10 cellular contexts compared by ENCODE assay signal in the genomic region with DNA sequence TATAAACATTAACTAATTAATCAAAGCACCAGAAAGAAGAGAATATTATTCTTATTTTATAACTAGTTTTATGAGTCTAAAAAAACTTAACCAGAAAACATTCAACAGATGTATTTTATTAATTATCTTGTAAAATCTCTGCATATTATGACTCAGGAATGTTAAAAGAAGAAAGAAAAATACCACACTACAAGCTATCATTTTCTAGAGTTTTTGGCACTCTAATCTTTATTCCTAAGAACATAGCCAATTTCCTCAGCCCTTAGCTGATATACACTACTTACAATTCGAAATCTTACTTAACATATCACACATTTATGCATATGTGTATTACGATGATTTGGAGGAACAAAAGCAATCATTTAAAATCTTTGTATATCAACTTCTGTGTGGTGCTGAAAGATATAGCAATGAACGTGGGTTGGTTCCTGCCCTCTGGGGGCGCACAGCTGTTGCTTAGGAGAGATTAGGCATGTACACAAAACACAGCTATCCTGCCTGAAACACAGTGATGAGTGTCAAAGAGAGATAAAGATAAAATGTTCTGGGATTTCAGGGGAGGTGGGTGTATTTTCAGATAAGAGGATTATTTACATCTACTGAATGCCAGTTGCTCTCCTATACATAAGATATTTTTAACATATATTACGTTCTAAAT.
A peak's percentile ranks its signal among the peaks of the same experiment; 100 is the strongest.
DNase-seq lines count a peak whose midpoint lies in the region; ATAC-seq and TF ChIP-seq lines count a peak whose summit lies in the region.
"Had no signal": no experiment of that assay in that cellular context is flagged by ENCODE, and none has a peak within 500 bp of the region (broad histone marks: within the 10 kb centered on the region; RNA-seq: fewer than 3 reads in every experiment).

No MANE protein-coding gene starts in this region.

- peaks cover 0 to 36% of the 10 kb centered on the region in 2 donors for H3K36me3 ChIP-seq in vagina

- no peaks in the 10 kb centered on the region for H3K9me3 ChIP-seq in vagina
- H3K9me3 ChIP-seq: body of pancreas had no signal

- intact Hi-C loops in natural killer cell (cut with micrococcal nuclease) (no loop called here), vagina (cut with DNase I) (no loop called here)

- H3K9me3 Mint-ChIP-seq in natural killer cell, result no peaks in the 10 kb centered on the region
- no peaks in the 10 kb centered on the region for H3K9me3 Mint-ChIP-seq in natural killer cell treated with Interleukin-12 subunit alpha and Interleukin-12 subunit beta and Interleukin-15 and Interleukin-18, amount 100 ng/mL, for 72 hours
- H3K9me3 Mint-ChIP-seq in activated naive CD8-positive, alpha-beta T cell treated with anti-CD3 and anti-CD28 coated beads, Interleukin-2, amount 50 U/mL, for 24 hours, result no peaks in the 10 kb centered on the region
- H3K9me3 Mint-ChIP-seq in immature natural killer cell, result no peaks in the 10 kb centered on the region

- H3K4me1 ChIP-seq in vagina, result peaks cover 11% of the 10 kb centered on the region

- ATAC-seq in natural killer cell (no peak), HG03108 (IDR thresholded peaks at IDR 0.05; ENCODE audit: unreplicated experiment) (no peak), HG02763 (IDR thresholded peaks at IDR 0.05; ENCODE audit: unreplicated experiment) (no peak), HG03135 (IDR thresholded peaks at IDR 0.05; ENCODE audit: unreplicated experiment) (no peak)
- no peak for ATAC-seq in natural killer cell treated with Interleukin-12 subunit alpha and Interleukin-12 subunit beta and Interleukin-15 and Interleukin-18, amount 100 ng/mL, for 72 hours
- ATAC-seq in activated naive CD8-positive, alpha-beta T cell treated with anti-CD3 and anti-CD28 coated beads, Interleukin-2, amount 50 U/mL, for 24 hours, result peak; percentile 72
- ATAC-seq: body of pancreas had no signal

- H3K27me3 ChIP-seq in vagina, result no peaks in the 10 kb centered on the region
- H3K27me3 ChIP-seq: body of pancreas had no signal

- TF ChIP-seq POLR2A in vagina (IDR thresholded peaks at IDR 0.05), result no peak

- TF ChIP-seq CTCF in natural killer cell (IDR thresholded peaks at IDR 0.05) (no peak), vagina (IDR thresholded peaks at IDR 0.05) (no peak)

- H3K36me3 Mint-ChIP-seq in natural killer cell (peaks cover 6% of the 10 kb centered on the region), immature natural killer cell (peaks cover 23 to 51% (median 28%) of the 10 kb centered on the region in 3 donors)
- no peaks in the 10 kb centered on the region for H3K36me3 Mint-ChIP-seq in natural killer cell treated with Interleukin-12 subunit alpha and Interleukin-12 subunit beta and Interleukin-15 and Interleukin-18, amount 100 ng/mL, for 72 hours
- peaks cover 5% of the 10 kb centered on the region for H3K36me3 Mint-ChIP-seq in activated naive CD8-positive, alpha-beta T cell treated with anti-CD3 and anti-CD28 coated beads, Interleukin-2, amount 50 U/mL, for 24 hours (ENCODE audit: low read depth)

- H3K4me1 Mint-ChIP-seq in natural killer cell (no peaks in the 10 kb centered on the region), immature natural killer cell (no peaks in the 10 kb centered on the region)
- H3K4me1 Mint-ChIP-seq in natural killer cell treated with Interleukin-12 subunit alpha and Interleukin-12 subunit beta and Interleukin-15 and Interleukin-18, amount 100 ng/mL, for 72 hours (ENCODE audit: low read depth in 2 of 2), result no peaks in the 10 kb centered on the region
- H3K4me1 Mint-ChIP-seq in activated naive CD8-positive, alpha-beta T cell treated with anti-CD3 and anti-CD28 coated beads, Interleukin-2, amount 50 U/mL, for 24 hours, result peaks cover 14% of the 10 kb centered on the region

- H3K4me3 Mint-ChIP-seq in natural killer cell, result no peak overlapping the region
- H3K4me3 Mint-ChIP-seq in natural killer cell treated with Interleukin-12 subunit alpha and Interleukin-12 subunit beta and Interleukin-15 and Interleukin-18, amount 100 ng/mL, for 72 hours, result no peak overlapping the region
- H3K4me3 Mint-ChIP-seq in activated naive CD8-positive, alpha-beta T cell treated with anti-CD3 and anti-CD28 coated beads, Interleukin-2, amount 50 U/mL, for 24 hours, result peak overlapping the region; percentile 73
- H3K4me3 Mint-ChIP-seq in immature natural killer cell, result no peak overlapping the region

- H3K27me3 Mint-ChIP-seq in natural killer cell (ENCODE audit: low read depth in 2 of 2), result no peaks in the 10 kb centered on the region
- H3K27me3 Mint-ChIP-seq in natural killer cell treated with Interleukin-12 subunit alpha and Interleukin-12 subunit beta and Interleukin-15 and Interleukin-18, amount 100 ng/mL, for 72 hours, result no peaks in the 10 kb centered on the region
- no peaks in the 10 kb centered on the region for H3K27me3 Mint-ChIP-seq in activated naive CD8-positive, alpha-beta T cell treated with anti-CD3 and anti-CD28 coated beads, Interleukin-2, amount 50 U/mL, for 24 hours
- no peaks in the 10 kb centered on the region for H3K27me3 Mint-ChIP-seq in immature natural killer cell (ENCODE audit: low read depth in 3 of 3)

- peak overlapping the region; percentile 66 for H3K27ac ChIP-seq in vagina

- H3K4me3 ChIP-seq in vagina, result no peak overlapping the region
- H3K4me3 ChIP-seq: body of pancreas had no signal

- DNase-seq in natural killer cell (no peak), immature natural killer cell (no peak), vagina (ENCODE audit: extremely low spot score in 2 of 2) (no peak)
- no peak for DNase-seq in natural killer cell treated with Interleukin-12 subunit alpha and Interleukin-12 subunit beta and Interleukin-15 and Interleukin-18, amount 100 ng/mL, for 72 hours (ENCODE audit: low spot score)
- peak; percentile 14 for DNase-seq in activated naive CD8-positive, alpha-beta T cell treated with anti-CD3 and anti-CD28 coated beads, Interleukin-2, amount 50 U/mL, for 24 hours
- DNase-seq: C1 segment of cervical spinal cord had no signal

- H3K27ac Mint-ChIP-seq in natural killer cell, result peak overlapping the region; percentile 62 to 77
- H3K27ac Mint-ChIP-seq in natural killer cell treated with Interleukin-12 subunit alpha and Interleukin-12 subunit beta and Interleukin-15 and Interleukin-18, amount 100 ng/mL, for 72 hours, result no peak overlapping the region
- peak overlapping the region; percentile 47 for H3K27ac Mint-ChIP-seq in activated naive CD8-positive, alpha-beta T cell treated with anti-CD3 and anti-CD28 coated beads, Interleukin-2, amount 50 U/mL, for 24 hours
- peak overlapping the region; percentile 21 to 73 (median 40) for H3K27ac Mint-ChIP-seq in immature natural killer cell

Comparison
In these comparisons a context has a peak if more than half of its experiments do, and no peak if none do; other contexts are left out.
1. H3K27ac Mint-ChIP-seq: peak in natural killer cell (2 of 2), activated naive CD8-positive, alpha-beta T cell treated with anti-CD3 and anti-CD28 coated beads, Interleukin-2, amount 50 U/mL, for 24 hours (single experiment) and immature natural killer cell (6 of 6); none in natural killer cell treated with Interleukin-12 subunit alpha and Interleukin-12 subunit beta and Interleukin-15 and Interleukin-18, amount 100 ng/mL, for 72 hours (0 of 2).